Comparison of ENCODE assay signal across 8 cellular contexts in genomic region chr3:149120051-149120972, GRCh38. TPM values are rescaled to one million over a fixed set of nuclear protein-coding genes. Genes with fewer than 3 reads are reported as not detected.
DNase-seq lines count a peak whose midpoint lies in the region; ATAC-seq and TF ChIP-seq lines count a peak whose summit lies in the region.

No MANE protein-coding gene starts in this region.

- H3K4me3 Mint-ChIP-seq in natural killer cell, result no peak overlapping the region

- H3K27ac Mint-ChIP-seq in natural killer cell, result no peak overlapping the region

- peak overlapping the region; percentile 40; the same call in 1 of the 2 replicates for H2AFZ ChIP-seq in GM23248

- no peaks in the 10 kb centered on the region for H3K36me3 ChIP-seq in GM23248 (ENCODE audit: low read depth)

- H3K4me3 ChIP-seq in GM23248, result no peak overlapping the region
- no peak overlapping the region for H3K4me3 ChIP-seq in epithelial cell of proximal tubule (ENCODE audit: low read depth, low read length)

- H3K9ac ChIP-seq in GM23248, result no peak overlapping the region

- H3K27me3 Mint-ChIP-seq in natural killer cell (ENCODE audit: low read depth in 2 of 2), result peaks cover 0 to 7% of the 10 kb centered on the region in 2 donors

- no peaks in the 10 kb centered on the region for H3K9me3 Mint-ChIP-seq in natural killer cell

- H3K9me2 ChIP-seq in GM23248 (ENCODE audit: insufficient read depth), result no peaks in the 10 kb centered on the region

- in situ Hi-C loops in GM23248 (cut with MboI) (loop anchor here (25.0 kb wide), 1 partner anchor 367 kb away; no protein-coding TSS in a partner anchor), SK-MEL-5 (cut with HindIII; ENCODE audit: low pct_unique_long_range_greater_than_20kb, low sequenced_read_pairs) (no loop called here)

- H3F3A ChIP-seq in GM23248 (ENCODE audit: insufficient read depth), result no peaks in the 10 kb centered on the region

- WGBS in GM23248 (ENCODE audit: low coverage in 1 of 2, low lambda C conversion rate in 2 of 2, missing lambda C conversion rate in 2 of 2), 2 experiments, result 17 to 18% methylated on average over 7 of the region's 7 CpGs

- peak; percentile 75 to 94 (median 87) for ATAC-seq in natural killer cell

- TF ChIP-seq CTCF in epithelial cell of proximal tubule (conservative IDR thresholded peaks at IDR 0.05; ENCODE audit: low read depth, low read length), result peak; percentile 65
- TF ChIP-seq CTCF in natural killer cell (IDR thresholded peaks at IDR 0.05), result peak; percentile 77

- no peaks in the 10 kb centered on the region for H4K20me1 ChIP-seq in GM23248 (ENCODE audit: insufficient read depth)

- H3K4me2 ChIP-seq in GM23248 (ENCODE audit: unreplicated experiment), result no peak overlapping the region

- H3K4me1 Mint-ChIP-seq in natural killer cell, result peaks cover 6 to 7% of the 10 kb centered on the region in 2 donors

- H3K79me2 ChIP-seq in GM23248 (ENCODE audit: insufficient read depth), result no peaks in the 10 kb centered on the region

- H3K36me3 Mint-ChIP-seq in natural killer cell, result no peaks in the 10 kb centered on the region

- DNase-seq in ELF-1 (ENCODE audit: low read depth, low spot score), result peak; percentile 18
- DNase-seq in GM23248, result peak; percentile 78
- peak; percentile 59 for DNase-seq in NCI-H1092 treated with DMSO at 0.1 percent for 48 hours (lab: John Stamatoyannopoulos, UW)
- peak; percentile 81 for DNase-seq in SK-MEL-5 (ENCODE audit: low read depth, low spot score)
- no peak for DNase-seq in epithelial cell of proximal tubule (ENCODE audit: low read depth)
- no peak for DNase-seq in natural killer cell
- DNase-seq in stimulated activated CD8-positive, alpha-beta memory T cell treated with anti-CD3 and anti-CD28 coated beads, Interleukin-4, amount 100 ng/mL, for 48 hours, result no peak
- no peak for DNase-seq in activated CD4-positive, alpha-beta T cell treated with anti-CD3 and anti-CD28 coated beads for 48 hours

- H3K27ac ChIP-seq in GM23248, result no peak overlapping the region

- H3K9me3 ChIP-seq in GM23248 (ENCODE audit: low read depth), result no peaks in the 10 kb centered on the region

- no peaks in the 10 kb centered on the region for H3K27me3 ChIP-seq in GM23248 (replicated peaks; ENCODE audit: insufficient read depth)

- intact Hi-C loops in natural killer cell (cut with micrococcal nuclease), result loop anchor here (1.0 to 10.0 kb wide), 4 partner anchors 153 to 364 kb away; no protein-coding TSS in a partner anchor

- peaks cover 6% of the 10 kb centered on the region; the same call in 1 of the 2 replicates for H3K4me1 ChIP-seq in GM23248 (ENCODE audit: insufficient read depth)

RNA-seq across cellular contexts. Expression of gene HPS3, which starts 9.1 kb away (rescaled TPM):
- 14.5 and 19.7 TPM in 2 replicates for total RNA-seq in GM23248 (2014; rRNA removed; shearing (Covaris generic))
- 17.4 and 18.4 TPM in 2 replicates for polyA plus RNA-seq in GM23248 (2016; fragmentation: Nextera tagmentation; extraction: Ambion mirVana)
- total RNA-seq in SK-MEL-5 (2014; rRNA removed; shearing (Covaris generic)), result 33.9 and 35.3 TPM in 2 replicates
- polyA plus RNA-seq in SK-MEL-5 (2015; cell fraction: cytosol; rRNA removed), result 27.2 and 37.9 TPM in 2 replicates
- polyA plus RNA-seq in SK-MEL-5 (2015; cell fraction: nucleus; rRNA removed), result 38.9 and 39.9 TPM in 2 replicates
- 30.7 and 32.7 TPM in 2 replicates for total RNA-seq in epithelial cell of proximal tubule
- total RNA-seq in natural killer cell, result 10 to 100 TPM; 19.6 to 35.5 (median 24.7) TPM

RNA-seq across cellular contexts. Expression of gene HLTF, which starts 34.0 kb away (rescaled TPM):
- total RNA-seq in GM23248 (2014; rRNA removed; shearing (Covaris generic)), result 20.6 and 25.0 TPM in 2 replicates
- polyA plus RNA-seq in GM23248 (2016; fragmentation: Nextera tagmentation; extraction: Ambion mirVana), result 28.6 and 33.6 TPM in 2 replicates
- 78.6 and 82.0 TPM in 2 replicates for total RNA-seq in SK-MEL-5 (2014; rRNA removed; shearing (Covaris generic))
- polyA plus RNA-seq in SK-MEL-5 (2015; cell fraction: cytosol; rRNA removed), result 41.0 and 51.8 TPM in 2 replicates
- 85.9 and 91.7 TPM in 2 replicates for polyA plus RNA-seq in SK-MEL-5 (2015; cell fraction: nucleus; rRNA removed)
- 24.4 and 34.5 TPM in 2 replicates for total RNA-seq in epithelial cell of proximal tubule
- 10 to 100 TPM; 15.0 to 19.0 (median 18.3) TPM for total RNA-seq in natural killer cell

Comparison
In these comparisons a context has a peak if more than half of its experiments do, and no peak if none do; other contexts are left out.
1. DNase-seq: peak in ELF-1 (single experiment), GM23248 (single experiment), NCI-H1092 treated with DMSO at 0.1 percent for 48 hours (single experiment) and SK-MEL-5 (single experiment); none in epithelial cell of proximal tubule (single experiment), natural killer cell (single experiment), stimulated activated CD8-positive, alpha-beta memory T cell treated with anti-CD3 and anti-CD28 coated beads, Interleukin-4, amount 100 ng/mL, for 48 hours (single experiment) and activated CD4-positive, alpha-beta T cell treated with anti-CD3 and anti-CD28 coated beads for 48 hours (single experiment).